25 cellular contexts compared by ENCODE assay signal in the genomic region with DNA sequence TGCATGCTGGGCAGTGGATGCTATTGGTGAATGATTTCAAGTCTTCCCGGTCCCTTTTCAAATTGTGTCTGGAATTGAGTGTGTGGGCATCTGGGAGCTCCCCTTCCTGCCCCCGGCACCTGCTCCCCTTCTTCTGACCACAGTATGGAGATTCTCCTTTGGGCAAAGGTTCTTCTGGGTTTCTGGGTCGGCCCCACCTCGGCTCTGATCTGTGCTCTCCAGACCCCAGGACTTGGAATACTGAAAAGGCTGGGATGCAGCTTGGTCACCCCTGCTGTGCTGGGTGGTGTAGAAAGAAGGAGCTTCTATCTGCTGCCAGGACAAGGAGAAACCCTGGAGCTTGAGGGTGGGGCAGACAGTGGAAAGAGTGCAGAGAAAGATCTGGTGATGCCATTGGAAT.
DNase-seq lines count a peak whose midpoint lies in the region; ATAC-seq and TF ChIP-seq lines count a peak whose summit lies in the region.
"Had no signal": no experiment of that assay in that cellular context is flagged by ENCODE, and none has a peak within 500 bp of the region (broad histone marks: within the 10 kb centered on the region; RNA-seq: fewer than 3 reads in every experiment).

No MANE protein-coding gene starts in this region.

- H3K4me3 ChIP-seq in right atrium auricular region: no peak overlapping the region
- no peak overlapping the region for H3K4me3 ChIP-seq in osteoblast (ENCODE audit: insufficient read depth, low read length)
- no peak overlapping the region for H3K4me3 ChIP-seq in WERI-Rb-1 (ENCODE audit: low read depth, low read length)
- H3K4me3 ChIP-seq: BLaER1, GM12878 had no signal

- H3K27me3 ChIP-seq in right atrium auricular region (no peaks in the 10 kb centered on the region), osteoblast (ENCODE audit: insufficient read depth, low read length) (peaks cover 7% of the 10 kb centered on the region), WERI-Rb-1 (ENCODE audit: insufficient read depth, low read depth, severe bottlenecking) (no peaks in the 10 kb centered on the region)
- H3K27me3 ChIP-seq: BE2C, BLaER1 had no signal

- H3K27ac ChIP-seq in right atrium auricular region: no peak overlapping the region
- H3K27ac ChIP-seq in cingulate gyrus (ENCODE audit: low read depth, low read length): peak overlapping the region; percentile 4
- H3K27ac ChIP-seq in osteoblast (ENCODE audit: low read depth, low read length): no peak overlapping the region
- H3K27ac ChIP-seq in WERI-Rb-1: no peak overlapping the region

- no peak for ATAC-seq in left ventricle myocardium superior
- ATAC-seq: GM12878 had no signal

- H2AFZ ChIP-seq in osteoblast (ENCODE audit: low read length): no peak overlapping the region

- DNase-seq in left ventricle myocardium superior: peak; percentile 4
- DNase-seq in right atrium auricular region (ENCODE audit: low spot score): no peak
- DNase-seq in osteoblast (ENCODE audit: insufficient read length, low spot score, missing footprints): peak; percentile 80
- DNase-seq in posterior vena cava (ENCODE audit: low spot score): peak; percentile 65
- DNase-seq in WERI-Rb-1: no peak
- DNase-seq in hepatic stellate cell (ENCODE audit: low spot score): no peak
- no peak for DNase-seq in cerebellum (ENCODE audit: low spot score)
- DNase-seq: 8988T; ACHN; BE2C; C1 segment of cervical spinal cord; CD4-positive, alpha-beta memory T cell; CD4-positive, CD25-positive, alpha-beta regulatory T cell; CD8-positive, alpha-beta memory T cell; COR-L47; DMS 273 treated with DMSO at 0.1 percent for 48 hours; DMS153; DMS53; DMS79; DND-41; EL; GDM1 had no signal

- H3K4me1 ChIP-seq in right atrium auricular region (no peaks in the 10 kb centered on the region), osteoblast (ENCODE audit: insufficient read depth, low read length) (peaks cover 12% of the 10 kb centered on the region)
- H3K4me1 ChIP-seq: BE2C had no signal

- intact Hi-C loops in left ventricle myocardium superior (cut with micrococcal nuclease) (no loop called here), posterior vena cava (cut with DNase I) (no loop called here)

- no peak overlapping the region for H3K4me2 ChIP-seq in osteoblast (ENCODE audit: insufficient read depth, low read length)

- TF ChIP-seq CTCF in right atrium auricular region (IDR thresholded peaks at IDR 0.05) (no peak), osteoblast (IDR thresholded peaks at IDR 0.05; ENCODE audit: extremely low read depth, low read depth, low read length) (no peak), WERI-Rb-1 (IDR thresholded peaks at IDR 0.05; ENCODE audit: low read depth, low read length) (no peak)

- no peaks in the 10 kb centered on the region for H4K20me1 ChIP-seq in osteoblast (ENCODE audit: insufficient read depth, low read length)
- H4K20me1 ChIP-seq: BLaER1 had no signal

- H3K9me3 ChIP-seq in right atrium auricular region (no peaks in the 10 kb centered on the region), osteoblast (ENCODE audit: low read depth, low read length) (no peaks in the 10 kb centered on the region), WERI-Rb-1 (ENCODE audit: severe bottlenecking) (peaks cover 5% of the 10 kb centered on the region)
- H3K9me3 ChIP-seq: BE2C had no signal

- H3K79me2 ChIP-seq in osteoblast (ENCODE audit: insufficient read depth, low read length): no peaks in the 10 kb centered on the region

- H3K36me3 ChIP-seq in right atrium auricular region: no peaks in the 10 kb centered on the region
- H3K36me3 ChIP-seq in osteoblast (ENCODE audit: insufficient read depth, low read length): no peaks in the 10 kb centered on the region
- no peaks in the 10 kb centered on the region for H3K36me3 ChIP-seq in WERI-Rb-1
- H3K36me3 ChIP-seq: BE2C, BLaER1 had no signal

Comparison
In these comparisons a context has a peak if more than half of its experiments do, and no peak if none do; other contexts are left out.
1. DNase-seq: peak in left ventricle myocardium superior (single experiment), osteoblast (single experiment) and posterior vena cava (single experiment); none in right atrium auricular region (single experiment), WERI-Rb-1 (single experiment), hepatic stellate cell (single experiment) and cerebellum (single experiment).